Comparison of ENCODE assay signal across 8 cellular contexts in the genomic region with DNA sequence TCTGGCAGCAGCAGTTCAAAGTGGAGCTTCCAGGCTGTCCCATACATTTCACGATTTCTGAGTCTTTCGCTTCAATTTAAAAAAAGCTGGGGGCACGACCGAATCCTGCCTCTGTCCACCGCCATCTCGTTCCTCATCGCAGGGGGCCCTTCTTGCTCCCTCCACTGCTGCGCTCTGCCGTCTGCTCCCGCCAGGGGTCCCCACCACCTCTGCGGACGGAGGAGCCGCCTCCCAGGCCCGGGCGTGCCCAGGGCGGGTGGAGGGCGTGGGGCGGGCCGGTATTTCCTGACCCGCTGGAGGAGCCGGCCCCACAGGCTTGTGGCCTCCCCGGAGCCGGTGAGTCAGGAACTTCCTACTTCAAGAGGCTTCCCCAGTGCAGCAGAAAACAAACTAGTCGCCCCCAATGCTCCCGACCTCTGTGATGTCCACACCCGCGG.
DNase-seq lines count a peak whose midpoint lies in the region; ATAC-seq lines count a peak whose summit lies in the region.

No MANE protein-coding gene starts in this region.

- H3K9me3 Mint-ChIP-seq in central memory CD8-positive, alpha-beta T cell, result no peaks in the 10 kb centered on the region

- peaks cover 68% of the 10 kb centered on the region for H3K36me3 Mint-ChIP-seq in central memory CD8-positive, alpha-beta T cell (ENCODE audit: insufficient read depth)

- H3K27me3 Mint-ChIP-seq in central memory CD8-positive, alpha-beta T cell, result no peaks in the 10 kb centered on the region

- H3K4me3 Mint-ChIP-seq in central memory CD8-positive, alpha-beta T cell, result peak overlapping the region; percentile 93

- ATAC-seq in HG02798 (IDR thresholded peaks at IDR 0.05; ENCODE audit: poor library complexity, unreplicated experiment) (peak; percentile 31), GM21360 (IDR thresholded peaks at IDR 0.05; ENCODE audit: unreplicated experiment) (no peak)
- ATAC-seq in central memory CD8-positive, alpha-beta T cell (replicated peaks; ENCODE audit: extremely low read depth, poor library complexity, severe bottlenecking), result peak; percentile 9

- H3K4me1 Mint-ChIP-seq in central memory CD8-positive, alpha-beta T cell, result peaks cover 65% of the 10 kb centered on the region

- H3K27ac Mint-ChIP-seq in central memory CD8-positive, alpha-beta T cell (ENCODE audit: low read depth), result peak overlapping the region; percentile 99

- DNase-seq in GM04503 (ENCODE audit: low read depth), result peak; percentile 41
- peak; percentile 62 for DNase-seq in NCI-H2196 treated with DMSO at 0.1 percent for 48 hours (lab: John Stamatoyannopoulos, UW; ENCODE audit: unreplicated experiment)
- DNase-seq in activated CD4-positive, alpha-beta T cell treated with anti-CD3 and anti-CD28 coated beads for 1 hour, result peak; percentile 81
- DNase-seq in central memory CD8-positive, alpha-beta T cell (ENCODE audit: low spot score in 2 of 2), result peak; percentile 83
- DNase-seq in kidney tubule cell (ENCODE audit: low spot score), result peak; percentile 95
- DNase-seq in stimulated activated CD4-positive, alpha-beta T cell treated with anti-CD3 and anti-CD28 coated beads, Interleukin-15, amount 100 ng/mL, for 24 hours, result peak; percentile 96

Comparison
In these comparisons a context has a peak if more than half of its experiments do, and no peak if none do; other contexts are left out.
1. DNase-seq: peak in every context shown above with its lines; median percentile 96 in stimulated activated CD4-positive, alpha-beta T cell treated with anti-CD3 and anti-CD28 coated beads, Interleukin-15, amount 100 ng/mL, for 24 hours; 95 in kidney tubule cell; 83 in central memory CD8-positive, alpha-beta T cell; 81 in activated CD4-positive, alpha-beta T cell treated with anti-CD3 and anti-CD28 coated beads for 1 hour; 62 in NCI-H2196 treated with DMSO at 0.1 percent for 48 hours; 41 in GM04503.